ENCODE assay signal across 21 cellular contexts in the genomic region with DNA sequence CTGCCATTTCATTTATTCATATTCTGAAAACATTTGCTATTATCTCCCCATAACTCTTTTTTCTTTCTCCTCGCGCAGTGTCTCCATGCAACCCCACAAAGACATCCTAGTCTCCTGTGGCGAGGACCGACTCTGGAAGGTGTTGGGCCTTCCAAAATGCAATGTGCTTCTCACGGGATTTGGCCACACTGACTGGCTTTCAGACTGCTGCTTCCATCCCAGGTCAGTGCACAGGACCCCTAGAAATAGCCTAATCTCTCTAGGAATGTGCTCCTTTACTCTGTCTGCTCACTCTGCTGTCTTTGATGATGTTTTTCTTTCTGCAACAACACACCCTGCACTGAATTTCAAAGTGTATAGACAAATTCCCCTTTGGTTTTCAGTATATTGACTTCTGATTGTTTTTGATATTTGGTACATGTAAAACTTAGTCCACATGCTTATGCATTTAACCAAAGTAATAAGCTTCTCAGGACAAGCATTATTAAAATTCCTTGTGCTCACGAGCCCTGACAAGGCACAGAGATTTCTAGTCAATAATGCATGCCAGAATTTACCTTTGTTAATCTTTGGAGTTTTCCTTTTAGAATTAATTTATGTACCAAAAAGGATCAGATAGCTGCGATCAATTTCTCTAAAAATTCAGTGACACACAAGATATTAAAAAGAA.
DNase-seq lines count a peak whose midpoint lies in the region; ATAC-seq and TF ChIP-seq lines count a peak whose summit lies in the region.
"Had no signal": no experiment of that assay in that cellular context is flagged by ENCODE, and none has a peak within 500 bp of the region (broad histone marks: within the 10 kb centered on the region; RNA-seq: fewer than 3 reads in every experiment).

No MANE protein-coding gene starts in this region.

- H3K27ac ChIP-seq in ectodermal cell (ENCODE audit: insufficient read depth, low read depth, low read length, poor library complexity, severe bottlenecking): peak overlapping the region; percentile 47
- no peak overlapping the region for H3K27ac ChIP-seq in adrenal gland
- H3K27ac ChIP-seq in CD4-positive, alpha-beta T cell (ENCODE audit: low read depth, low read length): no peak overlapping the region
- H3K27ac ChIP-seq: A549, HL-60 had no signal

- H3K27me3 Mint-ChIP-seq in CD4-positive, alpha-beta T cell: no peaks in the 10 kb centered on the region

- CTCF ChIA-PET in CD4-positive, alpha-beta T cell (lab: Charles Lee): no interaction called here

- H3K4me3 Mint-ChIP-seq in CD4-positive, alpha-beta T cell: no peak overlapping the region

- no peaks in the 10 kb centered on the region for H3K4me1 Mint-ChIP-seq in CD4-positive, alpha-beta T cell (ENCODE audit: low read depth)

- H3K9me3 ChIP-seq in ectodermal cell (ENCODE audit: control insufficient read depth, low read length) (no peaks in the 10 kb centered on the region), adrenal gland (replicated peaks in 1 of 3) (no peaks in the 10 kb centered on the region)
- no peaks in the 10 kb centered on the region for H3K9me3 ChIP-seq in CD4-positive, alpha-beta T cell (ENCODE audit: control insufficient read depth, low read length)
- H3K9me3 ChIP-seq: A549, BE2C, Caco-2 had no signal

- H3K27me3 ChIP-seq in ectodermal cell (ENCODE audit: control insufficient read depth, insufficient read depth, low read length, poor library complexity, severe bottlenecking) (no peaks in the 10 kb centered on the region), adrenal gland (no peaks in the 10 kb centered on the region)
- no peaks in the 10 kb centered on the region for H3K27me3 ChIP-seq in CD4-positive, alpha-beta T cell (ENCODE audit: control insufficient read depth, insufficient read depth, low read length)
- H3K27me3 ChIP-seq: BE2C had no signal

- H3K27ac Mint-ChIP-seq in CD4-positive, alpha-beta T cell: no peak overlapping the region

- TF ChIP-seq RAD21 in Ishikawa (IDR thresholded peaks at IDR 0.05; ENCODE audit: low read depth): no peak

- no peak for ATAC-seq in CD4-positive, alpha-beta T cell (ENCODE audit: poor library complexity)
- ATAC-seq: A549, HepG2 had no signal

- H3K4me1 ChIP-seq in ectodermal cell (ENCODE audit: control insufficient read depth, insufficient read depth, low read length) (no peaks in the 10 kb centered on the region), adrenal gland (replicated peaks in 1 of 2) (no peaks in the 10 kb centered on the region)
- H3K4me1 ChIP-seq: BE2C, Caco-2 had no signal

- TF ChIP-seq CTCF in adrenal gland (IDR thresholded peaks at IDR 0.05): no peak
- no peak for TF ChIP-seq CTCF in CD4-positive, alpha-beta T cell (IDR thresholded peaks at IDR 0.05)

- H3K9me3 Mint-ChIP-seq in CD4-positive, alpha-beta T cell: no peaks in the 10 kb centered on the region

- no peak for TF ChIP-seq POLR2A in adrenal gland (IDR thresholded peaks at IDR 0.05)

- intact Hi-C loops in adrenal gland (cut with DNase I): no loop called here
- intact Hi-C loops in CD4-positive, alpha-beta T cell (cut with DNase I, micrococcal nuclease): no loop called here

- WGBS in ectodermal cell, 2 experiments: 87 to 88% methylated on average over 7 of the region's 7 CpGs
- 81 to 88% (median 84%) methylated on average over 7 of the region's 7 CpGs for WGBS in adrenal gland, 4 donors

- TF ChIP-seq EP300 in Ishikawa (IDR thresholded peaks at IDR 0.05; ENCODE audit: borderline replicate concordance): peak; percentile 33; the same call in 1 of the 2 replicates

- H3K4me3 ChIP-seq in ectodermal cell (ENCODE audit: insufficient read depth, low read depth, low read length) (no peak overlapping the region), adrenal gland (no peak overlapping the region)
- H3K4me3 ChIP-seq: A549 had no signal

- H3K36me3 ChIP-seq in ectodermal cell (ENCODE audit: control insufficient read depth, insufficient read depth, low read length): no peaks in the 10 kb centered on the region
- no peaks in the 10 kb centered on the region for H3K36me3 ChIP-seq in adrenal gland (replicated peaks in 1 of 2)
- H3K36me3 ChIP-seq: BE2C had no signal

- POLR2A ChIA-PET in CD4-positive, alpha-beta T cell (lab: Charles Lee): no interaction called here

- DNase-seq in left kidney (ENCODE audit: low read depth, low spot score): peak; percentile 20
- peak; percentile 72 for DNase-seq in renal cortical epithelial cell (ENCODE audit: low read depth)
- no peak for DNase-seq in adrenal gland
- DNase-seq in CD4-positive, alpha-beta T cell: no peak
- DNase-seq in SHP77 (lab: John Stamatoyannopoulos, UW): no peak
- DNase-seq in HuH-7 (ENCODE audit: low spot score): no peak
- DNase-seq: BE2C, Caco-2, GDM1, KG1, NCI-H1092, NCI-H1436 treated with DMSO at 0.1 percent for 48 hours, NCI-H1930, NCI-H2227 treated with DMSO at 0.1 percent for 48 hours, NCI-H774, OCI-M1 had no signal

- no peaks in the 10 kb centered on the region for H3K36me3 Mint-ChIP-seq in CD4-positive, alpha-beta T cell (ENCODE audit: low read depth)

TF ChIP-seq in Ishikawa, 13 proteins besides CTCF, POLR2A, EP300 and RAD21:
- no peak for TF ChIP-seq YY1 (IDR thresholded peaks at IDR 0.05; ENCODE audit: low read depth)
- TF ChIP-seq NFIC (IDR thresholded peaks at IDR 0.05): 0 out of 2 replicates have a peak, but pooled peaks have one; percentile 16
- TF ChIP-seq TCF12 (IDR thresholded peaks at IDR 0.05; ENCODE audit: low read depth): peak; percentile 11; the same call in 1 of the 2 replicates
- peak; percentile 50 for TF ChIP-seq TEAD4 (IDR thresholded peaks at IDR 0.05)

Comparison
In these comparisons a context has a peak if more than half of its experiments do, and no peak if none do; other contexts are left out.
1. DNase-seq: peak in left kidney (single experiment) and renal cortical epithelial cell (single experiment); none in adrenal gland (0 of 7), CD4-positive, alpha-beta T cell (0 of 10), SHP77 (0 of 2) and HuH-7 (single experiment).